36 cellular contexts compared by ENCODE assay signal in genomic region chr9:94699715-94700114, GRCh38.
"Had no signal": no experiment of that assay in that cellular context is flagged by ENCODE, and none has a peak within 500 bp of the region (broad histone marks: within the 10 kb centered on the region; RNA-seq: fewer than 3 reads in every experiment).

No MANE protein-coding gene starts in this region.

- FAIRE-seq: colon, endometrium, endothelial cell of umbilical vein had no signal

- H3K27ac Mint-ChIP-seq: activated B cell treated with CpG ODN at 0.5 μM for 24 hours; activated CD8-positive, alpha-beta T cell treated with anti-CD3 and anti-CD28 coated beads for 36 hours; activated naive CD4-positive, alpha-beta T cell treated with anti-CD3 and anti-CD28 coated beads for 36 hours; activated naive CD4-positive, alpha-beta T cell treated with anti-CD3 and anti-CD28 coated beads, Interleukin-2, amount 50 U/mL, for 24 hours; activated naive CD8-positive, alpha-beta T cell treated with anti-CD3 and anti-CD28 coated beads for 36 hours; activated naive CD8-positive, alpha-beta T cell treated with anti-CD3 and anti-CD28 coated beads, Interleukin-2, amount 50 U/mL, for 24 hours; activated T-helper 1 cell treated with anti-CD3 and anti-CD28 coated beads, Interleukin-12 subunit alpha, Interleukin-12 subunit beta, Interleukin-2, Interleukin-4 antibody, amounts not matched to agents 30 ng/mL and 10 ng/mL and 1 ng/mL, durations not matched to agents 14 hours and 24 hours and 36 hours; activated T-helper 2 cell treated with anti-CD3 and anti-CD28 coated beads, Interferon-gamma antibody, Interleukin-2, Interleukin-4, amounts not matched to agents 10 μg/mL and 5 μg/mL and 100 μg/mL, durations not matched to agents 14 hours and 24 hours and 36 hours; effector memory CD8-positive, alpha-beta T cell; T-helper 17 cell; T-helper 2 cell treated with Interferon-gamma antibody and Interleukin-4, amounts not matched to agents 5 μg/mL and 100 μg/mL, for 36 hours had no signal

- H3K36me3 Mint-ChIP-seq: activated naive CD4-positive, alpha-beta T cell treated with anti-CD3 and anti-CD28 coated beads, Interleukin-2, amount 50 U/mL, for 24 hours; activated naive CD8-positive, alpha-beta T cell treated with anti-CD3 and anti-CD28 coated beads for 36 hours; brain had no signal

- H3K4me1 ChIP-seq: adrenal gland, esophagus squamous epithelium, gastroesophageal sphincter had no signal

- H3K9me3 Mint-ChIP-seq: activated B cell treated with CpG ODN at 0.5 μM for 24 hours; activated CD8-positive, alpha-beta T cell treated with anti-CD3 and anti-CD28 coated beads for 36 hours; activated naive CD4-positive, alpha-beta T cell treated with anti-CD3 and anti-CD28 coated beads for 36 hours; activated naive CD4-positive, alpha-beta T cell treated with anti-CD3 and anti-CD28 coated beads, Interleukin-2, amount 50 U/mL, for 24 hours; activated naive CD8-positive, alpha-beta T cell treated with anti-CD3 and anti-CD28 coated beads for 36 hours; activated naive CD8-positive, alpha-beta T cell treated with anti-CD3 and anti-CD28 coated beads, Interleukin-2, amount 50 U/mL, for 24 hours; activated T-cell treated with anti-CD3 and anti-CD28 coated beads, Interleukin-2, amount 50 U/mL, for 4 hours; activated T-helper 1 cell treated with anti-CD3 and anti-CD28 coated beads, Interleukin-12 subunit alpha, Interleukin-12 subunit beta, Interleukin-2, Interleukin-4 antibody, amounts not matched to agents 30 ng/mL and 10 ng/mL and 1 ng/mL, durations not matched to agents 14 hours and 24 hours and 36 hours; activated T-helper 2 cell treated with anti-CD3 and anti-CD28 coated beads, Interferon-gamma antibody, Interleukin-2, Interleukin-4, amounts not matched to agents 10 μg/mL and 5 μg/mL and 100 μg/mL, durations not matched to agents 14 hours and 24 hours and 36 hours; effector memory CD8-positive, alpha-beta T cell; T-helper 2 cell treated with Interferon-gamma antibody and Interleukin-4, amounts not matched to agents 5 μg/mL and 100 μg/mL, for 36 hours had no signal

- ATAC-seq: activated CD4-positive, CD25-positive, alpha-beta regulatory T cell treated with anti-CD3 and anti-CD28 coated beads, Interleukin-2, amount 50 U/mL, for 24 hours; activated CD8-positive, alpha-beta T cell treated with anti-CD3 and anti-CD28 coated beads for 36 hours; activated naive CD8-positive, alpha-beta T cell treated with anti-CD3 and anti-CD28 coated beads, Interleukin-2, amount 50 U/mL, for 24 hours; activated T-cell treated with anti-CD3 and anti-CD28 coated beads, Interleukin-2, amount 50 U/mL, for 4 hours; effector memory CD8-positive, alpha-beta T cell; gastroesophageal sphincter; T-helper 17 cell had no signal

- H3K27ac ChIP-seq: adrenal gland, epithelial cell of prostate, esophagus squamous epithelium, gastroesophageal sphincter, WERI-Rb-1 had no signal

- H3K36me3 ChIP-seq: adrenal gland, esophagus squamous epithelium, gastroesophageal sphincter, WERI-Rb-1 had no signal

- H3K4me1 Mint-ChIP-seq: activated B cell treated with CpG ODN at 0.5 μM for 24 hours; activated naive CD4-positive, alpha-beta T cell treated with anti-CD3 and anti-CD28 coated beads, Interleukin-2, amount 50 U/mL, for 24 hours; activated naive CD8-positive, alpha-beta T cell treated with anti-CD3 and anti-CD28 coated beads for 36 hours; activated naive CD8-positive, alpha-beta T cell treated with anti-CD3 and anti-CD28 coated beads, Interleukin-2, amount 50 U/mL, for 24 hours had no signal

- H3K4me3 Mint-ChIP-seq: activated B cell treated with CpG ODN at 0.5 μM for 24 hours; activated CD8-positive, alpha-beta T cell treated with anti-CD3 and anti-CD28 coated beads for 36 hours; activated naive CD4-positive, alpha-beta T cell treated with anti-CD3 and anti-CD28 coated beads for 36 hours; activated naive CD4-positive, alpha-beta T cell treated with anti-CD3 and anti-CD28 coated beads, Interleukin-2, amount 50 U/mL, for 24 hours; activated naive CD8-positive, alpha-beta T cell treated with anti-CD3 and anti-CD28 coated beads for 36 hours; activated naive CD8-positive, alpha-beta T cell treated with anti-CD3 and anti-CD28 coated beads, Interleukin-2, amount 50 U/mL, for 24 hours; activated T-cell treated with anti-CD3 and anti-CD28 coated beads, Interleukin-2, amount 50 U/mL, for 4 hours; activated T-helper 1 cell treated with anti-CD3 and anti-CD28 coated beads, Interleukin-12 subunit alpha, Interleukin-12 subunit beta, Interleukin-2, Interleukin-4 antibody, amounts not matched to agents 30 ng/mL and 10 ng/mL and 1 ng/mL, durations not matched to agents 14 hours and 24 hours and 36 hours; brain; effector memory CD8-positive, alpha-beta T cell; T-helper 17 cell; T-helper 2 cell treated with Interferon-gamma antibody and Interleukin-4, amounts not matched to agents 5 μg/mL and 100 μg/mL, for 36 hours had no signal

- DNase-seq: activated B cell treated with CpG ODN at 0.5 μM for 24 hours; activated CD4-positive, alpha-beta T cell treated with anti-CD3 and anti-CD28 coated beads for 48 hours; activated CD4-positive, alpha-beta T cell treated with anti-CD3 and anti-CD28 coated beads, Interleukin-2, amount 50 U/mL, for 1 hour; activated CD4-positive, alpha-beta T cell treated with anti-CD3 and anti-CD28 coated beads, Interleukin-2, amount 50 U/mL, for 48 hours; activated CD8-positive, alpha-beta memory T cell treated with anti-CD3 and anti-CD28 coated beads for 24 hours; activated CD8-positive, alpha-beta T cell treated with anti-CD3 and anti-CD28 coated beads for 36 hours; activated effector memory CD4-positive, alpha-beta T cell treated with anti-CD3 and anti-CD28 coated beads, Interleukin-2, amount 50 U/mL, for 16 hours; activated naive CD4-positive, alpha-beta T cell treated with anti-CD3 and anti-CD28 coated beads for 36 hours; activated naive CD8-positive, alpha-beta T cell treated with anti-CD3 and anti-CD28 coated beads for 36 hours; activated naive CD8-positive, alpha-beta T cell treated with anti-CD3 and anti-CD28 coated beads, Interleukin-2, amount 50 U/mL, for 24 hours; activated T-cell treated with anti-CD3 and anti-CD28 coated beads, Interleukin-2, amount 50 U/mL, for 4 hours; amygdala; aorta; caudate nucleus; cortex of kidney; dermis blood vessel endothelial cell; effector CD4-positive, alpha-beta T cell; effector memory CD8-positive, alpha-beta T cell; esophagus squamous epithelium; foreskin melanocyte; T-helper 1 cell; T-helper 17 cell; T1000; WERI-Rb-1 had no signal

- H3K27me3 ChIP-seq: adrenal gland, esophagus squamous epithelium, gastroesophageal sphincter had no signal

- H3K4me3 ChIP-seq: adrenal gland, esophagus squamous epithelium, gastroesophageal sphincter had no signal

- H3K9me3 ChIP-seq: adrenal gland, esophagus squamous epithelium, gastroesophageal sphincter had no signal
